Comparison of ENCODE assay signal across 1 cellular context in genomic region chr12:79689041-79689476, GRCh38.
TF ChIP-seq lines count a peak whose summit lies in the region.

No MANE protein-coding gene starts in this region.

TF ChIP-seq in HCT116, 20 proteins besides CTCF, POLR2A, EP300 and RAD21 (continued from another document):
- TF ChIP-seq ZBTB33 (IDR thresholded peaks at IDR 0.05; ENCODE audit: extremely low read depth, insufficient replicate concordance, low read length): no peak
- no peak for TF ChIP-seq SP1 (IDR thresholded peaks at IDR 0.05; ENCODE audit: low read depth)
- TF ChIP-seq JUND (IDR thresholded peaks at IDR 0.05): no peak
